Comparison of ENCODE assay signal across 1 cellular context in the genomic region with DNA sequence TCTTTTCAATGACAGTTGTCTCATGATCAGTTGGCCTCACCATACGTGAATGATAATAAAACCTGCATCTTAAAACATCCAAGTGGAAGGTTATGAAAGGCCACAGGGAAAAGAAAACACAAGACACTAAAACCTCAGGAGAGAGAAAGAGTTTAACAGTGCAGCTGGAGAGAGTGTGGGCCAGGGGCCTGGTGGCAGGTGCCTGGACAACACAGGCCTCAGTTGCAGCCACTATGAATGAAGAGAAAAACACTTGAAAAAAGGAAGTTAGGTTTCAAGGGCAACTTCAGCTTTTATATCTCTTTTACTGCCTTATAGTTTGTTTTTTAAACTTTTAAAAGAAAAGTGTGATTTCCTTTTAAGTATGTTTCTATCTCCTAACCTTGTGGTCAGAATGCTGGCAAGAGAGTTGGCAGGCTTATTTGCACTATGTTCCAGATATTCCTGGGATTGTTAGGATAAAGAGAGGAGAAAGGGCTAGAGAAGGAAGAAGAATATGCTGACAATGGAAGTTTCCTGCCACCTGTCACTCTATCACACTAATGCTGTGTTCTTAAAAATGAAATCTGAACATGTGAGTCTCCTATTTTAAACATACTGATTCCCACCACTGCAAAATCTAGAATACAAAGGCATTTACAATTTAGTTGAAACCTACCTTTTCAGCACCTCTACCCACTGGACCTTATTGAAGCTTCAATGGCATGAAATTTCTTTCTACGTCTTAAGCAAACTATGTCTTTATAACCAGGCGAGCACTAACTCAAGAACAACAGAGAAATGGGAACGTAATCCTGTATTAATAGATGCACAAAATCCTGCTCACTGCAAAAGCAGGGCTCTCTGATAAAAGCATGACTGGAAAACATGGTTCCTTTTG.
TF ChIP-seq lines count a peak whose summit lies in the region.

No MANE protein-coding gene starts in this region.

TF ChIP-seq in HepG2, 621 proteins besides CTCF, POLR2A, EP300 and RAD21 (continued from another document):
- TF ChIP-seq, protein P1, sequence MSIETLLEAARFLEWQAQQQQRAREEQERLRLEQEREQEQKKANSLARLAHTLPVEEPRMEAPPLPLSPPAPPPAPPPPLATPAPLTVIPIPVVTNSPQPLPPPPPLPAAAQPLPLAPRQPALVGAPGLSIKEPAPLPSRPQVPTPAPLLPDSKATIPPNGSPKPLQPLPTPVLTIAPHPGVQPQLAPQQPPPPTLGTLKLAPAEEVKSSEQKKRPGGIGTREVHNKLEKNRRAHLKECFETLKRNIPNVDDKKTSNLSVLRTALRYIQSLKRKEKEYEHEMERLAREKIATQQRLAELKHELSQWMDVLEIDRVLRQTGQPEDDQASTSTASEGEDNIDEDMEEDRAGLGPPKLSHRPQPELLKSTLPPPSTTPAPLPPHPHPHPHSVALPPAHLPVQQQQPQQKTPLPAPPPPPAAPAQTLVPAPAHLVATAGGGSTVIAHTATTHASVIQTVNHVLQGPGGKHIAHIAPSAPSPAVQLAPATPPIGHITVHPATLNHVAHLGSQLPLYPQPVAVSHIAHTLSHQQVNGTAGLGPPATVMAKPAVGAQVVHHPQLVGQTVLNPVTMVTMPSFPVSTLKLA (IDR thresholded peaks at IDR 0.05): no peak
- TF ChIP-seq MBNL3 (CRISPR knock-in tag; conservative IDR thresholded peaks at IDR 0.05): no peak
- peak; percentile 67 to 79 for TF ChIP-seq MAFK (conservative IDR thresholded peaks at IDR 0.05 in 1 of 2, IDR thresholded peaks at IDR 0.05 in 1 of 2; ENCODE audit: low read length in 2 of 2)
- TF ChIP-seq ZNF619 (CRISPR knock-in tag; IDR thresholded peaks at IDR 0.05): no peak
- no peak for TF ChIP-seq TERF1 (CRISPR knock-in tag; IDR thresholded peaks at IDR 0.05)
TF ChIP-seq in HepG2: peak in this region for 2.
